In genomic region chr17:78669256-78669974, GRCh38 we compare ENCODE assay signal across 27 cellular contexts.
DNase-seq lines count a peak whose midpoint lies in the region; ATAC-seq, FAIRE-seq and TF ChIP-seq lines count a peak whose summit lies in the region.
"Had no signal": no experiment of that assay in that cellular context is flagged by ENCODE, and none has a peak within 500 bp of the region (broad histone marks: within the 10 kb centered on the region; RNA-seq: fewer than 3 reads in every experiment).

No MANE protein-coding gene starts in this region.

- no peak for ATAC-seq in activated CD8-positive, alpha-beta memory T cell treated with anti-CD3 and anti-CD28 coated beads, Interleukin-2, amount 10 ng/mL, durations not matched to agents 7 days and 5 days
- no peak for ATAC-seq in GM12878
- ATAC-seq: activated CD4-positive, CD25-positive, alpha-beta regulatory T cell treated with anti-CD3 and anti-CD28 coated beads, Interleukin-2, amount 50 U/mL, for 24 hours had no signal

- H3K27me3 Mint-ChIP-seq in activated CD8-positive, alpha-beta memory T cell treated with anti-CD3 and anti-CD28 coated beads, Interleukin-2, amount 10 ng/mL, durations not matched to agents 7 days and 5 days, result no peaks in the 10 kb centered on the region
- H3K27me3 Mint-ChIP-seq in CD8-positive, alpha-beta memory T cell, result no peaks in the 10 kb centered on the region

- POLR2A ChIA-PET in CD8-positive, alpha-beta memory T cell (lab: Charles Lee), result no interaction called here
- POLR2A ChIA-PET in GM12878 (lab: Charles Lee), result interaction anchor here (0.5 kb wide), 1 partner anchor 1492 kb away, joined by 7 read pairs; no protein-coding TSS in a partner anchor

- H3K36me3 Mint-ChIP-seq in activated CD8-positive, alpha-beta memory T cell treated with anti-CD3 and anti-CD28 coated beads, Interleukin-2, amount 10 ng/mL, durations not matched to agents 7 days and 5 days, result peaks cover 7% of the 10 kb centered on the region
- peaks cover 13 to 68% (median 13%) of the 10 kb centered on the region in 3 donors for H3K36me3 Mint-ChIP-seq in CD8-positive, alpha-beta memory T cell

- H3K4me3 Mint-ChIP-seq in activated CD8-positive, alpha-beta memory T cell treated with anti-CD3 and anti-CD28 coated beads, Interleukin-2, amount 10 ng/mL, durations not matched to agents 7 days and 5 days, result no peak overlapping the region
- peak overlapping the region in 2 of 7 donors; percentile 11 to 80 for H3K4me3 Mint-ChIP-seq in CD8-positive, alpha-beta memory T cell
- H3K4me3 Mint-ChIP-seq: nephron had no signal

- H2AFZ ChIP-seq in GM12878 (ENCODE audit: control insufficient read depth, low read depth, low read length) (no peak overlapping the region), neuronal stem cell (ENCODE audit: low read length) (no peak overlapping the region)

- no peaks in the 10 kb centered on the region for H4K20me1 ChIP-seq in GM12878 (ENCODE audit: control insufficient read depth, insufficient read depth)

- H2BK15ac ChIP-seq in neuronal stem cell (ENCODE audit: low read length), result no peak overlapping the region

- H3K4me3 ChIP-seq in CD8-positive, alpha-beta memory T cell (ENCODE audit: low read length), result no peak overlapping the region
- H3K4me3 ChIP-seq in GM12878 (no peak overlapping the region), neuronal stem cell (ENCODE audit: low read length in 2 of 2) (no peak overlapping the region)
- H3K4me3 ChIP-seq: dorsolateral prefrontal cortex, psoas muscle, uterus had no signal

- H3K79me1 ChIP-seq in neuronal stem cell (ENCODE audit: low read depth, low read length), result peaks cover 2% of the 10 kb centered on the region

- peaks cover 24% of the 10 kb centered on the region for H3K4me1 Mint-ChIP-seq in activated CD8-positive, alpha-beta memory T cell treated with anti-CD3 and anti-CD28 coated beads, Interleukin-2, amount 10 ng/mL, durations not matched to agents 7 days and 5 days
- H3K4me1 Mint-ChIP-seq in CD8-positive, alpha-beta memory T cell, result peaks cover 37 to 43% (median 40%) of the 10 kb centered on the region in 3 donors

- no peak overlapping the region for H3K27ac ChIP-seq in CD8-positive, alpha-beta memory T cell (ENCODE audit: low read depth, low read length)
- no peak overlapping the region for H3K27ac ChIP-seq in GM12878 (ENCODE audit: control insufficient read depth, insufficient read depth)
- no peak overlapping the region for H3K27ac ChIP-seq in neuronal stem cell (replicated peaks; ENCODE audit: low read length)
- H3K27ac ChIP-seq: dorsolateral prefrontal cortex, psoas muscle, uterus had no signal

- H3K9ac ChIP-seq in GM12878 (ENCODE audit: control insufficient read depth, insufficient read depth, low read length), result no peak overlapping the region
- H3K9ac ChIP-seq in neuronal stem cell (ENCODE audit: low read depth, low read length, poor library complexity), result no peak overlapping the region

- H3K18ac ChIP-seq in neuronal stem cell (ENCODE audit: low read length), result no peak overlapping the region

- no peaks in the 10 kb centered on the region for H3K27me3 ChIP-seq in CD8-positive, alpha-beta memory T cell (ENCODE audit: insufficient read depth, low read length, poor library complexity, severe bottlenecking)
- H3K27me3 ChIP-seq in GM12878 (replicated peaks in 1 of 2; ENCODE audit: control insufficient read depth in 2 of 2, insufficient read depth in 2 of 2, low read length in 1 of 2) (no peaks in the 10 kb centered on the region), neuronal stem cell (ENCODE audit: control insufficient read depth in 3 of 3, insufficient read depth in 3 of 3, low read depth in 1 of 3, low read length in 3 of 3) (no peaks in the 10 kb centered on the region)
- H3K27me3 ChIP-seq: dorsolateral prefrontal cortex, uterus had no signal

- no peak for TF ChIP-seq CTCF in GM12878 (IDR thresholded peaks at IDR 0.05 in 2 of 3, conservative IDR thresholded peaks at IDR 0.05 in 1 of 3; ENCODE audit: control insufficient read depth in 2 of 3, extremely low read depth in 1 of 3, insufficient read depth in 1 of 3, low read depth in 3 of 3, low read length in 3 of 3)

- H3K4me2 ChIP-seq in GM12878 (ENCODE audit: control insufficient read depth, insufficient read depth) (no peak overlapping the region), neuronal stem cell (ENCODE audit: insufficient read depth, low read length, poor library complexity, severe bottlenecking) (no peak overlapping the region)

- H3K79me2 ChIP-seq in GM12878 (ENCODE audit: control insufficient read depth, insufficient read depth, low read length), result no peaks in the 10 kb centered on the region

- WGBS in GM12878 (ENCODE audit: insufficient coverage, insufficient replicate concordance, low lambda C conversion rate, missing lambda C conversion rate), result 87% methylated on average over 22 of the region's 22 CpGs
- WGBS in neuronal stem cell (ENCODE audit: extremely low coverage in 2 of 2, insufficient read length in 2 of 2, insufficient replicate concordance in 1 of 2), 2 donors, result no CpG with 5 or more reads among the region's 22 CpGs

- no peak overlapping the region for H4K91ac ChIP-seq in neuronal stem cell (ENCODE audit: low read depth, low read length, poor library complexity)

- peaks cover 13% of the 10 kb centered on the region for H3K36me3 ChIP-seq in CD8-positive, alpha-beta memory T cell (ENCODE audit: insufficient read depth, low read length)
- H3K36me3 ChIP-seq in GM12878 (ENCODE audit: control insufficient read depth in 2 of 2, insufficient read depth in 2 of 2, low read length in 1 of 2) (peaks cover 4% of the 10 kb centered on the region in 2 experiments; a peak in 3 of 4 replicates), neuronal stem cell (replicated peaks in 1 of 2; ENCODE audit: control insufficient read depth in 2 of 2, insufficient read depth in 2 of 2, low read length in 2 of 2) (peaks cover 2 to 16% of the 10 kb centered on the region in 2 donors)
- H3K36me3 ChIP-seq: uterus had no signal

- no peak overlapping the region for H2BK120ac ChIP-seq in neuronal stem cell (ENCODE audit: low read depth, low read length)

- no peak overlapping the region for H3K4ac ChIP-seq in neuronal stem cell (ENCODE audit: low read length)

- H3K14ac ChIP-seq in neuronal stem cell (ENCODE audit: low read length), result no peak overlapping the region

- TF ChIP-seq EP300 in GM12878 (IDR thresholded peaks at IDR 0.05; ENCODE audit: borderline replicate concordance in 1 of 2, control insufficient read depth in 1 of 2, low read depth in 2 of 2, low read length in 2 of 2), result no peak

- H3K27ac Mint-ChIP-seq in activated CD8-positive, alpha-beta memory T cell treated with anti-CD3 and anti-CD28 coated beads, Interleukin-2, amount 10 ng/mL, durations not matched to agents 7 days and 5 days, result peak overlapping the region; percentile 2
- H3K27ac Mint-ChIP-seq in CD8-positive, alpha-beta memory T cell, result peak overlapping the region in 6 of 8 donors; percentile 10 to 90 (median 58)
- H3K27ac Mint-ChIP-seq: nephron had no signal

- CTCF ChIA-PET in activated CD8-positive, alpha-beta memory T cell treated with anti-CD3 and anti-CD28 coated beads, Interleukin-2, amount 10 ng/mL, durations not matched to agents 7 days and 5 days (lab: Charles Lee), result no interaction called here
- CTCF ChIA-PET in CD8-positive, alpha-beta memory T cell (lab: Charles Lee), result no interaction called here
- CTCF ChIA-PET in GM12878 (lab: Yijun Ruan, JAX), result no interaction called here

- BruUV-seq in GM12878 (replicated peaks; lab: Mats Ljungman, UMichigan), result no TSS peak

- no peak for DNase-seq in activated CD8-positive, alpha-beta memory T cell treated with anti-CD3 and anti-CD28 coated beads, Interleukin-2, amount 10 ng/mL, durations not matched to agents 7 days and 5 days
- DNase-seq in activated CD8-positive, alpha-beta memory T cell treated with anti-CD3 and anti-CD28 coated beads, Interleukin-2, amount 50 U/mL, for 4 hours, result no peak
- peak in 1 of 5 donors; percentile 2 for DNase-seq in CD8-positive, alpha-beta memory T cell
- DNase-seq in GM12878 (ENCODE audit: low read depth, low spot score) (no peak), neuronal stem cell (ENCODE audit: low spot score) (no peak), KBM-7 (no peak), pons (ENCODE audit: low spot score) (no peak)
- no peak for DNase-seq in stimulated activated CD4-positive, alpha-beta T cell treated with anti-CD3 and anti-CD28 coated beads, Interleukin-15, amount 100 ng/mL, for 24 hours
- DNase-seq: activated CD8-positive, alpha-beta memory T cell treated with anti-CD3 and anti-CD28 coated beads, Interleukin-2, amount 50 U/mL, for 48 hours; C1 segment of cervical spinal cord; DMS53; foreskin melanocyte; mammary epithelial cell; MM.1S; NCI-H146; NCI-H2171; OCI-M1; psoas muscle; SHP77 treated with DMSO at 0.1 percent for 48 hours; small intestine; stimulated activated CD4-positive, alpha-beta T cell treated with anti-CD3 and anti-CD28 coated beads, Interleukin-4, amount 100 ng/mL, for 24 hours; T-helper 9 cell; uterus had no signal

- SMC1A ChIA-PET in GM12878 (lab: Charles Lee; ENCODE audit: uncharacterized antibody, unreplicated experiment), result no interaction called here

- in situ Hi-C loops in GM12878 (cut with MboI) (no loop called here), KBM-7 (cut with MboI; ENCODE audit: low pct_unique_long_range_greater_than_20kb, low sequenced_read_pairs) (no loop called here)

- H2BK12ac ChIP-seq in neuronal stem cell (ENCODE audit: low read length), result no peak overlapping the region

- H3K4me1 ChIP-seq in CD8-positive, alpha-beta memory T cell (ENCODE audit: insufficient read depth, low read length), result peaks cover 22% of the 10 kb centered on the region
- H3K4me1 ChIP-seq in GM12878 (ENCODE audit: control insufficient read depth, insufficient read depth, low read length) (peaks cover 10% of the 10 kb centered on the region), neuronal stem cell (ENCODE audit: control insufficient read depth in 2 of 2, insufficient read depth in 1 of 2, low read depth in 1 of 2, low read length in 2 of 2) (peaks cover 4 to 7% of the 10 kb centered on the region in 2 donors)
- H3K4me1 ChIP-seq: uterus had no signal

- no peaks in the 10 kb centered on the region for H3K9me3 ChIP-seq in CD8-positive, alpha-beta memory T cell (ENCODE audit: low read length)
- H3K9me3 ChIP-seq in GM12878 (replicated peaks; ENCODE audit: control insufficient read depth, insufficient read depth, low read length) (no peaks in the 10 kb centered on the region), neuronal stem cell (replicated peaks in 1 of 2; ENCODE audit: control insufficient read depth in 2 of 2, insufficient read depth in 1 of 2, low read depth in 1 of 2, low read length in 2 of 2) (peaks cover 0 to 4% of the 10 kb centered on the region in 2 donors)
- H3K9me3 ChIP-seq: psoas muscle, uterus had no signal

- FAIRE-seq in GM12878 (lab: Jason Lieb, UNC), result no peak
- FAIRE-seq: GM12892, small intestine had no signal

- no peak overlapping the region for H2BK5ac ChIP-seq in neuronal stem cell (ENCODE audit: low read length)

- no peak overlapping the region for H2AK5ac ChIP-seq in neuronal stem cell (ENCODE audit: low read depth, low read length)

- TF ChIP-seq POLR2A in GM12878 (IDR thresholded peaks at IDR 0.05; ENCODE audit: low read depth, low read length), result peak; percentile 16; the same call in 1 of the 2 replicates

- no peaks in the 10 kb centered on the region for H3K9me3 Mint-ChIP-seq in activated CD8-positive, alpha-beta memory T cell treated with anti-CD3 and anti-CD28 coated beads, Interleukin-2, amount 10 ng/mL, durations not matched to agents 7 days and 5 days (ENCODE audit: low read depth)
- H3K9me3 Mint-ChIP-seq in CD8-positive, alpha-beta memory T cell, result no peaks in the 10 kb centered on the region
- H3K9me3 Mint-ChIP-seq: nephron had no signal

- H4K8ac ChIP-seq in neuronal stem cell (ENCODE audit: low read depth, low read length), result no peak overlapping the region

- TF ChIP-seq RAD21 in GM12878 (IDR thresholded peaks at IDR 0.05; ENCODE audit: insufficient read depth, low read depth, low read length), result no peak

- intact Hi-C loops in GM12878 (cut with micrococcal nuclease; ENCODE audit: unreplicated experiment), result no loop called here

- peak overlapping the region; percentile 6 for H3K23ac ChIP-seq in neuronal stem cell (ENCODE audit: low read depth, low read length, poor library complexity)

- RAD21 ChIA-PET in GM12878 (lab: Charles Lee; ENCODE audit: unreplicated experiment), result no interaction called here
